In genomic region chr3:64082411-64082810, GRCh38 we compare ENCODE assay signal across 2 cellular contexts.
TF ChIP-seq lines count a peak whose summit lies in the region.

No MANE protein-coding gene starts in this region.

TF ChIP-seq in IMR-90, 13 proteins besides CTCF, POLR2A, EP300 and RAD21:
- TF ChIP-seq CEBPB (IDR thresholded peaks at IDR 0.05; ENCODE audit: low read depth, low read length): no peak
- no peak for TF ChIP-seq USF2 (IDR thresholded peaks at IDR 0.05; ENCODE audit: low read depth, low read length)

TF ChIP-seq in GM23338, 12 proteins besides CTCF, POLR2A, EP300 and RAD21:
- TF ChIP-seq ZNF462 (CRISPR knock-in tag; IDR thresholded peaks at IDR 0.05) (no peak), JUNB (IDR thresholded peaks at IDR 0.05; ENCODE audit: unreplicated experiment) (no peak), EZH2 (IDR thresholded peaks at IDR 0.05; ENCODE audit: low read depth, unreplicated experiment) (no peak), STAT1 (IDR thresholded peaks at IDR 0.05; ENCODE audit: unreplicated experiment) (no peak)
- TF ChIP-seq, protein P1, sequence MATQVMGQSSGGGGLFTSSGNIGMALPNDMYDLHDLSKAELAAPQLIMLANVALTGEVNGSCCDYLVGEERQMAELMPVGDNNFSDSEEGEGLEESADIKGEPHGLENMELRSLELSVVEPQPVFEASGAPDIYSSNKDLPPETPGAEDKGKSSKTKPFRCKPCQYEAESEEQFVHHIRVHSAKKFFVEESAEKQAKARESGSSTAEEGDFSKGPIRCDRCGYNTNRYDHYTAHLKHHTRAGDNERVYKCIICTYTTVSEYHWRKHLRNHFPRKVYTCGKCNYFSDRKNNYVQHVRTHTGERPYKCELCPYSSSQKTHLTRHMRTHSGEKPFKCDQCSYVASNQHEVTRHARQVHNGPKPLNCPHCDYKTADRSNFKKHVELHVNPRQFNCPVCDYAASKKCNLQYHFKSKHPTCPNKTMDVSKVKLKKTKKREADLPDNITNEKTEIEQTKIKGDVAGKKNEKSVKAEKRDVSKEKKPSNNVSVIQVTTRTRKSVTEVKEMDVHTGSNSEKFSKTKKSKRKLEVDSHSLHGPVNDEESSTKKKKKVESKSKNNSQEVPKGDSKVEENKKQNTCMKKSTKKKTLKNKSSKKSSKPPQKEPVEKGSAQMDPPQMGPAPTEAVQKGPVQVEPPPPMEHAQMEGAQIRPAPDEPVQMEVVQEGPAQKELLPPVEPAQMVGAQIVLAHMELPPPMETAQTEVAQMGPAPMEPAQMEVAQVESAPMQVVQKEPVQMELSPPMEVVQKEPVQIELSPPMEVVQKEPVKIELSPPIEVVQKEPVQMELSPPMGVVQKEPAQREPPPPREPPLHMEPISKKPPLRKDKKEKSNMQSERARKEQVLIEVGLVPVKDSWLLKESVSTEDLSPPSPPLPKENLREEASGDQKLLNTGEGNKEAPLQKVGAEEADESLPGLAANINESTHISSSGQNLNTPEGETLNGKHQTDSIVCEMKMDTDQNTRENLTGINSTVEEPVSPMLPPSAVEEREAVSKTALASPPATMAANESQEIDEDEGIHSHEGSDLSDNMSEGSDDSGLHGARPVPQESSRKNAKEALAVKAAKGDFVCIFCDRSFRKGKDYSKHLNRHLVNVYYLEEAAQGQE (IDR thresholded peaks at IDR 0.05; ENCODE audit: unreplicated experiment): no peak
